Comparison of ENCODE assay signal across 22 cellular contexts in the genomic region with DNA sequence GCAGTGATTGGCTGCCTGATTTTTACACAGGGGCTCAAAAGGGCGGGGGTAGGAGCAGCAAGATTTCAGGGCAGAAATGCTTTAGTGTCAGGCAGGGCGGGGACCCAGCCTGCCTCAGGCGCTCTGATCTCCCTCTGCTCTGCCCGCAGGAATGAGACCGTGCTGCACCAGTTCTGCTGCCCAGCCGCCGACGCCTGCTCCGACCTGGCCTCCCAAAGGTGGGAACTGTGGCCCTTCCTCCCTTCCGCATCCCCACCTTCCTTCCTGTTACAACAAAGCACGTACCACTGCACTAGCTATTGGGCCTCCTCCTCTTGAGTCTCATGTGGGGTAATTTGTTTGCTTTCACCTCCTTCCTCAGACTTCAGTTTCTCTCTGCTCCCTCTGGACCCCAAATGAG. TPM values are rescaled to one million over a fixed set of nuclear protein-coding genes. Genes with fewer than 3 reads are reported as not detected.
DNase-seq lines count a peak whose midpoint lies in the region; ATAC-seq, FAIRE-seq and TF ChIP-seq lines count a peak whose summit lies in the region.
"Had no signal": no experiment of that assay in that cellular context is flagged by ENCODE, and none has a peak within 500 bp of the region (broad histone marks: within the 10 kb centered on the region; RNA-seq: fewer than 3 reads in every experiment).

No MANE protein-coding gene starts in this region.

- 32% methylated on average over 8 of the region's 11 CpGs for WGBS in HepG2 (ENCODE audit: low lambda C conversion rate)
- WGBS in right lobe of liver (ENCODE audit: insufficient coverage, low coverage, low lambda C conversion rate, missing lambda C conversion rate), result 39% methylated on average over 9 of the region's 11 CpGs

- peaks cover 3% of the 10 kb centered on the region for H3K36me3 Mint-ChIP-seq in endothelial cell (ENCODE audit: low read depth, unreplicated experiment)
- H3K36me3 Mint-ChIP-seq: immature natural killer cell; natural killer cell treated with Interleukin-12 subunit alpha and Interleukin-12 subunit beta and Interleukin-15 and Interleukin-18, amount 100 ng/mL, for 72 hours had no signal

- in situ Hi-C loops in HepG2 (cut with HindIII; ENCODE audit: extremely low pct_ligation_motif_present, low pct_unique_long_range_greater_than_20kb), result no loop called here

- no peak overlapping the region for H3K27ac Mint-ChIP-seq in endothelial cell (ENCODE audit: unreplicated experiment)
- no peak overlapping the region for H3K27ac Mint-ChIP-seq in stimulated activated naive CD8-positive, alpha-beta T cell treated with anti-CD3 and anti-CD28 coated beads, Interleukin-15, amount 100 ng/mL, for 72 hours
- H3K27ac Mint-ChIP-seq: activated T-helper 1 cell treated with anti-CD3 and anti-CD28 coated beads, Interleukin-12 subunit alpha, Interleukin-12 subunit beta, Interleukin-2, Interleukin-4 antibody, amounts not matched to agents 30 ng/mL and 10 ng/mL and 1 ng/mL, durations not matched to agents 14 hours and 24 hours and 36 hours; immature natural killer cell; natural killer cell treated with Interleukin-12 subunit alpha and Interleukin-12 subunit beta and Interleukin-15 and Interleukin-18, amount 100 ng/mL, for 72 hours had no signal

- DNase-seq in HepG2 (ENCODE audit: low spot score) (no peak), right lobe of liver (no peak), endothelial cell (ENCODE audit: low spot score) (no peak), mesenteric fat pad (ENCODE audit: low spot score) (peak; percentile 81), urothelium cell line (ENCODE audit: low spot score) (no peak), A172 (ENCODE audit: low spot score) (no peak)
- no peak for DNase-seq in stimulated activated naive CD8-positive, alpha-beta T cell treated with anti-CD3 and anti-CD28 coated beads, Interleukin-15, amount 100 ng/mL, for 72 hours
- DNase-seq: activated CD4-positive, CD25-positive, alpha-beta regulatory T cell; amniotic stem cell; immature natural killer cell; NCI-H510A; SHP77 treated with DMSO at 0.1 percent for 48 hours; stimulated activated naive CD8-positive, alpha-beta T cell treated with anti-CD3 and anti-CD28 coated beads, Interleukin-15, Interleukin-2, amounts not matched to agents 100 U/mL and 50 U/mL, for 24 hours had no signal

- H3K4me3 Mint-ChIP-seq in endothelial cell (ENCODE audit: unreplicated experiment), result peak overlapping the region; percentile 4
- H3K4me3 Mint-ChIP-seq in stimulated activated naive CD8-positive, alpha-beta T cell treated with anti-CD3 and anti-CD28 coated beads, Interleukin-15, amount 100 ng/mL, for 72 hours, result no peak overlapping the region
- H3K4me3 Mint-ChIP-seq: activated T-helper 1 cell treated with anti-CD3 and anti-CD28 coated beads, Interleukin-12 subunit alpha, Interleukin-12 subunit beta, Interleukin-2, Interleukin-4 antibody, amounts not matched to agents 30 ng/mL and 10 ng/mL and 1 ng/mL, durations not matched to agents 14 hours and 24 hours and 36 hours; immature natural killer cell; natural killer cell treated with Interleukin-12 subunit alpha and Interleukin-12 subunit beta and Interleukin-15 and Interleukin-18, amount 100 ng/mL, for 72 hours had no signal

- peaks cover 3% of the 10 kb centered on the region for H3K4me1 ChIP-seq in HepG2 (ENCODE audit: insufficient read depth, low read length)
- H3K4me1 ChIP-seq in right lobe of liver, result no peaks in the 10 kb centered on the region

- TF ChIP-seq POLR2A in HepG2 (IDR thresholded peaks at IDR 0.05; ENCODE audit: insufficient read depth in 1 of 2, low read depth in 2 of 2, low read length in 2 of 2) (no peak), right lobe of liver (IDR thresholded peaks at IDR 0.05) (no peak)

- POLR2A ChIA-PET in HepG2 (lab: Yijun Ruan, JAX), result no interaction called here

- no peak for TF ChIP-seq EP300 in HepG2 (IDR thresholded peaks at IDR 0.05; ENCODE audit: low read depth in 2 of 2, low read length in 2 of 2)
- no peak for TF ChIP-seq EP300 in HepG2 (CRISPR knock-in tag; IDR thresholded peaks at IDR 0.05; ENCODE audit: borderline replicate concordance)

- TF ChIP-seq CTCF in HepG2 (CRISPR knock-in tag; IDR thresholded peaks at IDR 0.05) (no peak), right lobe of liver (IDR thresholded peaks at IDR 0.05) (no peak), endothelial cell (IDR thresholded peaks at IDR 0.05; ENCODE audit: unreplicated experiment) (no peak)

- H3K4me3 ChIP-seq in HepG2 (replicated peaks in 1 of 3; ENCODE audit: insufficient read depth in 1 of 3, low read depth in 2 of 3, low read length in 3 of 3), result no peak overlapping the region
- H3K4me3 ChIP-seq in right lobe of liver, result no peak overlapping the region
- H3K4me3 ChIP-seq: lung had no signal

- no peak for TF ChIP-seq RAD21 in HepG2 (CRISPR knock-in tag; IDR thresholded peaks at IDR 0.05)

- H3K9me3 Mint-ChIP-seq in endothelial cell (ENCODE audit: unreplicated experiment), result no peaks in the 10 kb centered on the region
- no peaks in the 10 kb centered on the region for H3K9me3 Mint-ChIP-seq in stimulated activated naive CD8-positive, alpha-beta T cell treated with anti-CD3 and anti-CD28 coated beads, Interleukin-15, amount 100 ng/mL, for 72 hours
- H3K9me3 Mint-ChIP-seq: activated T-helper 1 cell treated with anti-CD3 and anti-CD28 coated beads, Interleukin-12 subunit alpha, Interleukin-12 subunit beta, Interleukin-2, Interleukin-4 antibody, amounts not matched to agents 30 ng/mL and 10 ng/mL and 1 ng/mL, durations not matched to agents 14 hours and 24 hours and 36 hours; natural killer cell treated with Interleukin-12 subunit alpha and Interleukin-12 subunit beta and Interleukin-15 and Interleukin-18, amount 100 ng/mL, for 72 hours had no signal

- H3K36me3 ChIP-seq in HepG2 (replicated peaks in 1 of 2; ENCODE audit: control insufficient read depth in 1 of 2, insufficient read depth in 2 of 2, low read length in 2 of 2) (no peaks in the 10 kb centered on the region), right lobe of liver (no peaks in the 10 kb centered on the region)

- no peaks in the 10 kb centered on the region for H3K79me2 ChIP-seq in HepG2 (ENCODE audit: insufficient read depth, low read length)

- peaks cover 26% of the 10 kb centered on the region for H3K4me1 Mint-ChIP-seq in endothelial cell (ENCODE audit: unreplicated experiment)
- H3K4me1 Mint-ChIP-seq in stimulated activated naive CD8-positive, alpha-beta T cell treated with anti-CD3 and anti-CD28 coated beads, Interleukin-15, amount 100 ng/mL, for 72 hours, result peaks cover 11% of the 10 kb centered on the region

- H2AFZ ChIP-seq in HepG2 (ENCODE audit: low read length), result no peak overlapping the region

- intact Hi-C loops in HepG2 (cut with micrococcal nuclease; ENCODE audit: unreplicated experiment), result no loop called here
- intact Hi-C loops in right lobe of liver (cut with DNase I), result no loop called here

- no peak overlapping the region for H3K4me2 ChIP-seq in HepG2 (ENCODE audit: low read depth, low read length)

- FAIRE-seq in HepG2 (lab: Jason Lieb, UNC), result no peak
- peak; percentile 56 for FAIRE-seq in urothelium cell line (lab: Jason Lieb, UNC)
- FAIRE-seq: A204.1, frontal cortex, GM18507, GM19239 had no signal

- no peak for ATAC-seq in HepG2
- ATAC-seq in right lobe of liver, result no peak
- no peak for ATAC-seq in HG03039 (IDR thresholded peaks at IDR 0.05; ENCODE audit: unreplicated experiment)
- no peak for ATAC-seq in stimulated activated naive CD8-positive, alpha-beta T cell treated with anti-CD3 and anti-CD28 coated beads, Interleukin-15, amount 100 ng/mL, for 72 hours
- ATAC-seq: stimulated activated naive CD8-positive, alpha-beta T cell treated with anti-CD3 and anti-CD28 coated beads, Interleukin-15, Interleukin-2, amounts not matched to agents 100 U/mL and 50 U/mL, for 24 hours had no signal

- H3K27ac ChIP-seq in HepG2 (ENCODE audit: extremely low read length, insufficient read depth, low read length), result no peak overlapping the region
- H3K27ac ChIP-seq in right lobe of liver, result no peak overlapping the region

- H3K27me3 Mint-ChIP-seq in endothelial cell (ENCODE audit: unreplicated experiment), result peaks cover 4% of the 10 kb centered on the region
- H3K27me3 Mint-ChIP-seq in stimulated activated naive CD8-positive, alpha-beta T cell treated with anti-CD3 and anti-CD28 coated beads, Interleukin-15, amount 100 ng/mL, for 72 hours, result peaks cover 47% of the 10 kb centered on the region

- CTCF ChIA-PET in HepG2 (lab: Yijun Ruan, JAX; ENCODE audit: low intra/inter-chr PET ratio, low total read pairs), result no interaction called here

- H3K27me3 ChIP-seq in HepG2 (ENCODE audit: control insufficient read depth in 1 of 2, insufficient read depth in 2 of 2, low read length in 2 of 2) (peaks cover 2 to 60% of the 10 kb centered on the region in 2 experiments; a peak in 4 of 5 replicates), right lobe of liver (no peaks in the 10 kb centered on the region)

- H4K20me1 ChIP-seq in HepG2 (ENCODE audit: insufficient read depth, low read length), result no peaks in the 10 kb centered on the region

- no TSS peak for BruUV-seq in HepG2 (replicated peaks; lab: Mats Ljungman, UMichigan)

- H3K9ac ChIP-seq in HepG2 (ENCODE audit: insufficient read depth, low read depth, low read length), result no peak overlapping the region

- H3K9me3 ChIP-seq in HepG2 (ENCODE audit: low read length) (no peaks in the 10 kb centered on the region), right lobe of liver (no peaks in the 10 kb centered on the region)

RNA-seq across cellular contexts. Expression of gene IQSEC3, which starts 32.4 kb away (rescaled TPM):
- not detected in 2 replicates for total RNA-seq in HepG2 (2016; rRNA removed; fragmentation: Illumina TruSeq; extraction: Trizol)
- total RNA-seq in HepG2 (2016; cell fraction: cytosol; rRNA removed; fragmentation: Illumina TruSeq; extraction: Trizol; ENCODE audit: low read depth), result not detected in 2 replicates
- total RNA-seq in HepG2 (2016; cell fraction: insoluble cytoplasmic fraction; rRNA removed; fragmentation: Illumina TruSeq; extraction: Trizol), result not detected in 2 replicates
- total RNA-seq in HepG2 (2016; cell fraction: membrane; rRNA removed; fragmentation: Illumina TruSeq; extraction: Trizol), result not detected in 2 replicates
- total RNA-seq in HepG2 (2016; cell fraction: nucleus; rRNA removed; fragmentation: Illumina TruSeq; extraction: Trizol), result not detected in 2 replicates
- not detected in 2 replicates for polyA plus RNA-seq in HepG2 (2011; rRNA removed)
- not detected in 2 replicates for polyA plus RNA-seq in HepG2 (2011; cell fraction: cytosol; rRNA removed)
- not detected in 2 replicates for polyA plus RNA-seq in HepG2 (2011; cell fraction: nucleus; rRNA removed)
- not detected in 2 replicates for polyA plus RNA-seq in HepG2 (2012)
- polyA plus RNA-seq in HepG2 (2016; cell fraction: cytosol; fragmentation: Illumina TruSeq; extraction: Trizol; ENCODE audit: low read depth), result not detected in 2 replicates
- polyA plus RNA-seq in HepG2 (2016; cell fraction: insoluble cytoplasmic fraction; fragmentation: Illumina TruSeq; extraction: Trizol; ENCODE audit: low read depth), result not detected in 2 replicates
- not detected in 2 replicates for polyA plus RNA-seq in HepG2 (2016; cell fraction: membrane; fragmentation: Illumina TruSeq; extraction: Trizol; ENCODE audit: low read depth)
- not detected in 2 replicates for polyA plus RNA-seq in HepG2 (2016; cell fraction: nucleus; fragmentation: Illumina TruSeq; extraction: Trizol; ENCODE audit: insufficient read depth, low read depth)
- not detected in 2 replicates for polyA minus RNA-seq in HepG2 (2011; rRNA and poly(A)+ RNA removed; ENCODE audit: low replicate concordance)
- not detected in 2 replicates for polyA minus RNA-seq in HepG2 (2011; cell fraction: cytosol; rRNA and poly(A)+ RNA removed)
- not detected in 2 replicates for polyA minus RNA-seq in HepG2 (2011; cell fraction: nucleus; rRNA and poly(A)+ RNA removed)
- total RNA-seq in right lobe of liver, result under 1 TPM in 5 of 6 experiments, not detected in 1; 0.05 to 0.64 (median 0.15) TPM
- total RNA-seq in endothelial cell (ENCODE audit: unreplicated experiment), result 13.2 TPM
- 8.1 TPM for total RNA-seq in mesenteric fat pad
- not detected in 2 replicates for total RNA-seq in A172 (2014; rRNA removed; shearing (Covaris generic))
- total RNA-seq: HT1080 had no signal
